In genomic region chr16:17056666-17057065, GRCh38 we compare ENCODE assay signal across 25 cellular contexts.
"Had no signal": no experiment of that assay in that cellular context is flagged by ENCODE, and none has a peak within 500 bp of the region (broad histone marks: within the 10 kb centered on the region; RNA-seq: fewer than 3 reads in every experiment).

No MANE protein-coding gene starts in this region.

- FAIRE-seq: endometrium, frontal cortex, islet of Langerhans, keratinocyte had no signal

- DNase-seq: colonic mucosa; cortex of kidney; effector CD8-positive, alpha-beta T cell; effector memory CD8-positive, alpha-beta T cell; endodermal cell; erythroblast; foreskin keratinocyte; heart right ventricle; hippocampal formation; left cardiac atrium; left lung; left ventricle myocardium superior; lower lobe of right lung; mammary epithelial cell; mesendoderm; midbrain had no signal

- H3K27me3 Mint-ChIP-seq: memory B cell had no signal

- H3K27ac Mint-ChIP-seq: dendritic cell treated with granulocyte-macrophage colony-stimulating factor and Interleukin-4, amounts not matched to agents 40 ng/mL and 50 ng/mL, for 4 days; effector memory CD8-positive, alpha-beta T cell; endodermal cell; memory B cell had no signal

- H3K9me3 ChIP-seq: colonic mucosa, left lung, lower lobe of right lung had no signal

- H3K9me3 Mint-ChIP-seq: dendritic cell treated with granulocyte-macrophage colony-stimulating factor and Interleukin-4, amounts not matched to agents 40 ng/mL and 50 ng/mL, for 4 days; effector memory CD8-positive, alpha-beta T cell; endodermal cell had no signal

- H3K27ac ChIP-seq: colonic mucosa, epithelial cell of prostate, esophagus muscularis mucosa, foreskin keratinocyte, gastroesophageal sphincter, heart right ventricle, left lung, lower lobe of right lung had no signal

- H3K4me1 Mint-ChIP-seq: endodermal cell had no signal

- H3K36me3 ChIP-seq: colonic mucosa, esophagus muscularis mucosa, gastroesophageal sphincter, heart right ventricle, left lung, lower lobe of right lung had no signal

- H3K4me3 ChIP-seq: colonic mucosa, esophagus muscularis mucosa, gastroesophageal sphincter, heart right ventricle, left lung, lower lobe of right lung had no signal

- H3K27me3 ChIP-seq: colonic mucosa, esophagus muscularis mucosa, foreskin keratinocyte, gastroesophageal sphincter, left lung had no signal

- ATAC-seq: effector memory CD8-positive, alpha-beta T cell; foreskin keratinocyte; gastroesophageal sphincter; heart right ventricle; left cardiac atrium; left lung; left ventricle myocardium superior; lower lobe of right lung had no signal

- H3K4me1 ChIP-seq: colonic mucosa, esophagus muscularis mucosa, foreskin keratinocyte, gastroesophageal sphincter, heart right ventricle, left lung, lower lobe of right lung had no signal

- H3K4me3 Mint-ChIP-seq: dendritic cell treated with granulocyte-macrophage colony-stimulating factor and Interleukin-4, amounts not matched to agents 40 ng/mL and 50 ng/mL, for 4 days; effector memory CD8-positive, alpha-beta T cell; endodermal cell; memory B cell had no signal
